21 cellular contexts compared by ENCODE assay signal in the genomic region with DNA sequence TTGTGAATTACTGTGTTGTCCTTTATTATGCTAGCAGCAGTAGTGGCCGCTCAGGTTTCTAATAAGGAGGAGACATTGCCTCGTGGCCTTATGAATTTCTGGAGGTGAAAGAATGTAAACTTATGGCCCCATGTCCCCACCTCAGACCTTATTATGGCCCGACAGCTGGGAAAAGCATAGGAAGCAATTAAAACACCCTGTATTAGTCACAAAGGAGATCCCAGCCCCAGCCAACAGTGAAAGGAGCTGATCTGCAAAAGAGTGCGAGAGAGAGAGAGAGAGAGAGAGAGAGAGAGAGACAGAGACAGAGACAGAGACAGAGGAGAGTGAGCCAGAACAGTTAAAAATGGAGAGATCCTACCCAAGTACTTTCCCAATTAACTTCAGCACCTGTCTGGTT.
"Had no signal": no experiment of that assay in that cellular context is flagged by ENCODE, and none has a peak within 500 bp of the region (broad histone marks: within the 10 kb centered on the region; RNA-seq: fewer than 3 reads in every experiment).

No MANE protein-coding gene starts in this region.

- H3K9me3 ChIP-seq: lower lobe of right lung, prostate gland, right lobe of liver had no signal

- H3K4me1 ChIP-seq: left ventricle myocardium inferior, lower lobe of right lung, parathyroid adenoma, prostate gland, right lobe of liver had no signal

- H3K4me1 Mint-ChIP-seq: memory B cell; natural killer cell; stimulated activated naive B cell treated with anti-CD40 and anti-IgM and Interleukin-4, amounts not matched to agents 10 μg/mL and 1 μg/mL and 100 μg/mL, for 72 hours; stimulated activated naive CD8-positive, alpha-beta T cell treated with anti-CD3 and anti-CD28 coated beads, Interleukin-15, amount 100 ng/mL, for 72 hours had no signal

- H3K27me3 Mint-ChIP-seq: memory B cell; stimulated activated naive CD8-positive, alpha-beta T cell treated with anti-CD3 and anti-CD28 coated beads, Interleukin-15, amount 100 ng/mL, for 72 hours had no signal

- H3K4me3 ChIP-seq: hepatocyte, left ventricle myocardium inferior, lower lobe of right lung, prostate gland, right lobe of liver, skin epidermis had no signal

- H3K4me2 ChIP-seq: hepatocyte had no signal

- H3K79me2 ChIP-seq: hepatocyte, parathyroid adenoma had no signal

- H3K4me3 Mint-ChIP-seq: memory B cell; mesothelial cell of epicardium; natural killer cell; stimulated activated naive B cell treated with anti-CD40 and anti-IgM and Interleukin-4, amounts not matched to agents 10 μg/mL and 1 μg/mL and 100 μg/mL, for 72 hours; stimulated activated naive CD8-positive, alpha-beta T cell treated with anti-CD3 and anti-CD28 coated beads, Interleukin-15, amount 100 ng/mL, for 72 hours had no signal

- H2AFZ ChIP-seq: hepatocyte had no signal

- H3K27ac Mint-ChIP-seq: memory B cell; mesothelial cell of epicardium; natural killer cell; stimulated activated naive B cell treated with anti-CD40 and anti-IgM and Interleukin-4, amounts not matched to agents 10 μg/mL and 1 μg/mL and 100 μg/mL, for 72 hours; stimulated activated naive CD8-positive, alpha-beta T cell treated with anti-CD3 and anti-CD28 coated beads, Interleukin-15, amount 100 ng/mL, for 72 hours had no signal

- H3K27me3 ChIP-seq: hepatocyte, right lobe of liver had no signal

- H3K9ac ChIP-seq: parathyroid adenoma had no signal

- H3K36me3 Mint-ChIP-seq: memory B cell; mesothelial cell of epicardium; natural killer cell; stimulated activated naive B cell treated with anti-CD40 and anti-IgM and Interleukin-4, amounts not matched to agents 10 μg/mL and 1 μg/mL and 100 μg/mL, for 72 hours had no signal

- H3K27ac ChIP-seq: hepatocyte, lower lobe of right lung, parathyroid adenoma, prostate gland, right lobe of liver, skin epidermis had no signal

- H3K36me3 ChIP-seq: left ventricle myocardium inferior, lower lobe of right lung, prostate gland, right lobe of liver had no signal

- DNase-seq: effector memory CD4-positive, alpha-beta T cell; foreskin melanocyte; head of caudate nucleus; kidney; left cardiac atrium; left ventricle myocardium inferior; lower lobe of right lung; natural killer cell; occipital lobe; right lobe of liver; stimulated activated CD4-positive, alpha-beta T cell treated with anti-CD3 and anti-CD28 coated beads, Interleukin-2, amount 100 ng/mL, for 24 hours; stimulated activated CD4-positive, alpha-beta T cell treated with anti-CD3 and anti-CD28 coated beads, Interleukin-4, amount 100 ng/mL, for 4 hours; stimulated activated naive B cell treated with anti-CD40 and anti-IgM and Interleukin-4, amounts not matched to agents 10 μg/mL and 1 μg/mL and 100 μg/mL, for 72 hours; stimulated activated naive CD8-positive, alpha-beta T cell treated with anti-CD3 and anti-CD28 coated beads, Interleukin-15, amount 100 ng/mL, for 72 hours; trophoblast cell had no signal
